In the genomic region with DNA sequence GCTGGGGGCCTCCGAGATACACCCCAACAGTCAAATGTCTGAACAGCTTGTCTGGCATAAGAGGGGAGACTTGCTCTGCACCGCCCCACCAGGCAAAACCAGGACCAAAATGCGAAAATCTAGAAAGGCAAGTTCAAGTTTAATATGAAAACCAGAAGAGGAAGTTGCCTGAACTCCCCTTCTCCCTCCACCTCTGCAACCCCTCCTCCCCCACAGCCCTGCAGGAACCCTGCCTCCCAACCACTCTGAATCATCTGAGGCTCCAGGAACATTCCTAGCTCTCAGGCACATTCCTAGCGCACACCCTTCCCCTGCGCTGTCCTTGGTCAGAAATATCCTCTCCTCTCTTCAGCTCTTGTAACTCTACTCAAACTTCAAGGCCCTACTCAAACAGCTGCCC, we compare ENCODE assay signal across 13 cellular contexts. TPM values are rescaled to one million over a fixed set of nuclear protein-coding genes. Genes with fewer than 3 reads are reported as not detected.
DNase-seq lines count a peak whose midpoint lies in the region; ATAC-seq and TF ChIP-seq lines count a peak whose summit lies in the region.
"Had no signal": no experiment of that assay in that cellular context is flagged by ENCODE, and none has a peak within 500 bp of the region (broad histone marks: within the 10 kb centered on the region; RNA-seq: fewer than 3 reads in every experiment).

No MANE protein-coding gene starts in this region.

- no peaks in the 10 kb centered on the region for H3K36me3 Mint-ChIP-seq in Calu3 (ENCODE audit: insufficient read depth, unreplicated experiment)
- H3K36me3 Mint-ChIP-seq: CD4-positive, alpha-beta memory T cell had no signal

- no peaks in the 10 kb centered on the region for H3K4me1 ChIP-seq in RWPE2 (ENCODE audit: insufficient read depth, poor library complexity, severe bottlenecking)
- H3K4me1 ChIP-seq: tibial artery had no signal

- H3K4me1 Mint-ChIP-seq in Calu3 (ENCODE audit: low read depth, unreplicated experiment) = no peaks in the 10 kb centered on the region
- H3K4me1 Mint-ChIP-seq: CD4-positive, alpha-beta memory T cell had no signal

- CTCF ChIA-PET in Calu3 (lab: Charles Lee) = interaction anchor here (0.6 kb wide), 3 partner anchors 19 to 1162 kb away, joined by 4 to 7 read pairs (median 5); no protein-coding TSS in a partner anchor

- intact Hi-C loops in Calu3 (cut with micrococcal nuclease; ENCODE audit: unreplicated experiment) = no loop called here

- H3K36me3 ChIP-seq in RWPE2 (ENCODE audit: low read depth) = no peaks in the 10 kb centered on the region
- H3K36me3 ChIP-seq: tibial artery had no signal

- no peak overlapping the region for H3K4me3 ChIP-seq in HL-60 (replicated peaks; ENCODE audit: insufficient read depth, low read length)
- no peak overlapping the region for H3K4me3 ChIP-seq in RWPE2 (ENCODE audit: severe bottlenecking)
- H3K4me3 ChIP-seq: tibial artery had no signal

- H3K9me3 ChIP-seq in RWPE2 (ENCODE audit: severe bottlenecking) = no peaks in the 10 kb centered on the region
- H3K9me3 ChIP-seq: tibial artery had no signal

- H3K9me3 Mint-ChIP-seq in Calu3 (ENCODE audit: low read depth, unreplicated experiment) = no peaks in the 10 kb centered on the region

- H3K27me3 Mint-ChIP-seq in Calu3 (ENCODE audit: unreplicated experiment) = peaks cover 19% of the 10 kb centered on the region

- H3K27me3 ChIP-seq in HL-60 (ENCODE audit: insufficient read depth, poor library complexity, severe bottlenecking) (peaks cover 3% of the 10 kb centered on the region), RWPE2 (ENCODE audit: insufficient read depth, poor library complexity, severe bottlenecking) (peaks cover 8% of the 10 kb centered on the region)
- H3K27me3 ChIP-seq: tibial artery had no signal

- peak; percentile 51 for DNase-seq in Calu3
- DNase-seq in HL-60 (ENCODE audit: low read depth in 1 of 2, low spot score in 1 of 2) = peak; percentile 14 to 34
- DNase-seq in RWPE2 (ENCODE audit: low spot score) = no peak
- DNase-seq in iris pigment epithelial cell (ENCODE audit: low read depth) = peak; percentile 14
- no peak for DNase-seq in NCI-H524 (lab: John Stamatoyannopoulos, UW)
- no peak for DNase-seq in occipital lobe (lab: John Stamatoyannopoulos, UW)
- no peak for DNase-seq in NK-92 treated with Interleukin-12 subunit alpha and Interleukin-12 subunit beta, amount 100 ng/mL, for 24 hours (lab: John Stamatoyannopoulos, UW)
- DNase-seq: CD4-positive, alpha-beta memory T cell; effector memory CD8-positive, alpha-beta T cell; midbrain; tibial artery had no signal

- H3K27ac Mint-ChIP-seq in Calu3 (ENCODE audit: unreplicated experiment) = no peak overlapping the region
- H3K27ac Mint-ChIP-seq: CD4-positive, alpha-beta memory T cell; effector memory CD8-positive, alpha-beta T cell had no signal

- ATAC-seq in RWPE2 (ENCODE audit: low read depth) (peak; percentile 85), GM19452 (IDR thresholded peaks at IDR 0.05; ENCODE audit: unreplicated experiment) (no peak)
- ATAC-seq: effector memory CD8-positive, alpha-beta T cell had no signal

- H3K4me3 Mint-ChIP-seq in Calu3 (ENCODE audit: low read depth, unreplicated experiment) = no peak overlapping the region
- H3K4me3 Mint-ChIP-seq: CD4-positive, alpha-beta memory T cell; effector memory CD8-positive, alpha-beta T cell had no signal

- no peak for TF ChIP-seq CTCF in Calu3 (IDR thresholded peaks at IDR 0.05; ENCODE audit: unreplicated experiment)
- no peak for TF ChIP-seq CTCF in HL-60 (IDR thresholded peaks at IDR 0.05; ENCODE audit: insufficient read depth, low read length)
- no peak for TF ChIP-seq CTCF in RWPE2 (IDR thresholded peaks at IDR 0.05; ENCODE audit: poor library complexity, severe bottlenecking)

- no peak overlapping the region for H3K27ac ChIP-seq in HL-60 (replicated peaks)
- no peak overlapping the region for H3K27ac ChIP-seq in RWPE2 (ENCODE audit: poor library complexity, severe bottlenecking)
- H3K27ac ChIP-seq: tibial artery had no signal

- no TSS peak for BruUV-seq in Calu3 (replicated peaks; lab: Mats Ljungman, UMichigan)

RNA-seq across cellular contexts. Expression of gene ISX, which starts 36.7 kb away (rescaled TPM):
- total RNA-seq in Calu3 (2022) (not detected in 2 replicates), occipital lobe (not detected)
- total RNA-seq: CD4-positive, alpha-beta memory T cell; HT-29 had no signal

Comparison
In these comparisons a context has a peak if more than half of its experiments do, and no peak if none do; other contexts are left out.
1. DNase-seq: peak in Calu3 (single experiment), HL-60 (2 of 2) and iris pigment epithelial cell (single experiment); none in RWPE2 (single experiment), NCI-H524 (0 of 2), occipital lobe (single experiment) and NK-92 treated with Interleukin-12 subunit alpha and Interleukin-12 subunit beta, amount 100 ng/mL, for 24 hours (single experiment).